ENCODE assay signal across 8 cellular contexts in genomic region chr20:63519765-63520593, GRCh38. TPM values are rescaled to one million over a fixed set of nuclear protein-coding genes. Genes with fewer than 3 reads are reported as not detected.
A peak's percentile ranks its signal among the peaks of the same experiment; 100 is the strongest.
DNase-seq lines count a peak whose midpoint lies in the region; ATAC-seq and TF ChIP-seq lines count a peak whose summit lies in the region.

No MANE protein-coding gene starts in this region.

- peak overlapping the region; percentile 69 for H3K4ac ChIP-seq in IMR-90 (ENCODE audit: low read depth, low read length)

- peak overlapping the region; percentile 30; the same call in 1 of the 2 replicates for H3K18ac ChIP-seq in IMR-90 (ENCODE audit: low read depth, low read length)

- DNase-seq in Daoy (ENCODE audit: low read depth) (peak; percentile 74), IMR-90 (peak; percentile 29), lung (ENCODE audit: low spot score) (peak; percentile 68), NCI-H187 treated with DMSO at 0.1 percent for 48 hours (lab: John Stamatoyannopoulos, UW) (no peak)
- peak; percentile 35 to 50 for DNase-seq in stimulated activated CD8-positive, alpha-beta memory T cell treated with anti-CD3 and anti-CD28 coated beads, Interleukin-15, amount 100 ng/mL, for 4 hours (ENCODE audit: low read depth in 2 of 2)

- in situ Hi-C loops in IMR-90 (cut with MboI; ENCODE audit: low sequenced_read_pairs): no loop called here

- peak overlapping the region; percentile 46 to 78; a peak in 3 of 4 replicates for H4K8ac ChIP-seq in IMR-90 (ENCODE audit: low read depth in 2 of 2, low read length in 2 of 2)

- peak overlapping the region; percentile 17 for H3K27ac Mint-ChIP-seq in dendritic cell treated with granulocyte-macrophage colony-stimulating factor and Interleukin-4, amounts not matched to agents 40 ng/mL and 50 ng/mL, for 4 days

- H3K27ac ChIP-seq in IMR-90 (ENCODE audit: insufficient read depth, low read length) (peak overlapping the region; percentile 57), lung (ENCODE audit: low read depth in 1 of 2, low read length in 1 of 2) (peak overlapping the region; percentile 75 to 95)

- H2BK15ac ChIP-seq in IMR-90 (ENCODE audit: low read depth, low read length): no peak overlapping the region

- peak overlapping the region; percentile 87 for H2AFZ ChIP-seq in IMR-90 (replicated peaks; ENCODE audit: low read length, poor library complexity)

- peak overlapping the region; percentile 16 for H3K14ac ChIP-seq in IMR-90 (replicated peaks; ENCODE audit: low read depth, low read length)

- TF ChIP-seq RAD21 in IMR-90 (IDR thresholded peaks at IDR 0.05; ENCODE audit: low read length): no peak; the same call in 1 of the 2 replicates

- H3K27me3 ChIP-seq in IMR-90 (ENCODE audit: control insufficient read depth, insufficient read depth, low read length): no peaks in the 10 kb centered on the region
- no peaks in the 10 kb centered on the region for H3K27me3 ChIP-seq in lung (ENCODE audit: control insufficient read depth, insufficient read depth)

- POLR2A ChIA-PET in IMR-90 (lab: Charles Lee; ENCODE audit: unreplicated experiment): interaction anchor here (0.6 to 1.1 kb wide), 6 partner anchors 23 to 233 kb away, joined by 3 to 7 read pairs (median 4); no protein-coding TSS in a partner anchor

- peak overlapping the region; percentile 32 for H4K5ac ChIP-seq in IMR-90 (ENCODE audit: low read depth, low read length)

- H3K4me1 ChIP-seq in IMR-90 (ENCODE audit: control insufficient read depth, insufficient read depth, low read length) (peaks cover 13% of the 10 kb centered on the region), lung (ENCODE audit: control insufficient read depth in 2 of 2, insufficient read depth in 2 of 2, low read length in 2 of 2) (peaks cover 0 to 24% of the 10 kb centered on the region in 2 donors)

- H2AK5ac ChIP-seq in IMR-90 (ENCODE audit: low read depth, low read length): peak overlapping the region; percentile 78; the same call in 1 of the 2 replicates

- H3K36me3 Mint-ChIP-seq in dendritic cell treated with granulocyte-macrophage colony-stimulating factor and Interleukin-4, amounts not matched to agents 40 ng/mL and 50 ng/mL, for 4 days (ENCODE audit: low read depth): peaks cover 33% of the 10 kb centered on the region

- H3K27me3 Mint-ChIP-seq in dendritic cell treated with granulocyte-macrophage colony-stimulating factor and Interleukin-4, amounts not matched to agents 40 ng/mL and 50 ng/mL, for 4 days: peaks cover 45% of the 10 kb centered on the region

- 1% methylated on average over 39 of the region's 73 CpGs; no CpG with 5 or more reads in 1 of the 2 experiments for WGBS in IMR-90 (ENCODE audit: extremely low coverage in 2 of 2, insufficient read length in 1 of 2), 2 experiments
- 1 to 2% methylated on average over 41 to 73 of the region's 73 CpGs for WGBS in lung, 2 donors

- H3K36me3 ChIP-seq in IMR-90 (ENCODE audit: control insufficient read depth, insufficient read depth, low read length) (peaks cover 23% of the 10 kb centered on the region), lung (ENCODE audit: control insufficient read depth in 2 of 2, insufficient read depth in 2 of 2, low read length in 2 of 2) (peaks cover 0 to 18% of the 10 kb centered on the region in 2 donors)

- H3K9me3 ChIP-seq in IMR-90 (ENCODE audit: control insufficient read depth, insufficient read depth, low read length) (no peaks in the 10 kb centered on the region), lung (ENCODE audit: control insufficient read depth in 2 of 2, insufficient read depth in 1 of 2, low read length in 1 of 2) (peaks cover 0 to 5% of the 10 kb centered on the region in 2 donors)

- ATAC-seq in GM21529 (IDR thresholded peaks at IDR 0.05; ENCODE audit: unreplicated experiment) (peak; percentile 41), IMR-90 (ENCODE audit: low read depth) (peak; percentile 56), lung (ENCODE audit: insufficient read depth, low FRiP score) (peak; percentile 45)
- peak; percentile 51 to 53 for ATAC-seq in activated CD4-positive, CD25-positive, alpha-beta regulatory T cell treated with anti-CD3 and anti-CD28 coated beads, Interleukin-2, amount 50 U/mL, for 24 hours

- H2AK9ac ChIP-seq in IMR-90 (replicated peaks; ENCODE audit: low read depth, low read length, poor library complexity): peak overlapping the region; percentile 96

- peak overlapping the region; percentile 57 for H2BK5ac ChIP-seq in IMR-90 (ENCODE audit: low read depth, low read length, poor library complexity, severe bottlenecking)

- peak overlapping the region; percentile 69 for H3K4me3 Mint-ChIP-seq in dendritic cell treated with granulocyte-macrophage colony-stimulating factor and Interleukin-4, amounts not matched to agents 40 ng/mL and 50 ng/mL, for 4 days

- peak overlapping the region; percentile 73; the same call in 1 of the 2 replicates for H3K23ac ChIP-seq in IMR-90 (ENCODE audit: low read depth, low read length)

- peaks cover 11% of the 10 kb centered on the region; the same call in 1 of the 2 replicates for H3K9me1 ChIP-seq in IMR-90 (ENCODE audit: insufficient read depth, low read length)

- intact Hi-C loops in IMR-90 (cut with micrococcal nuclease): no loop called here
- intact Hi-C loops in dendritic cell treated with granulocyte-macrophage colony-stimulating factor and Interleukin-4, amounts not matched to agents 40 ng/mL and 50 ng/mL, for 4 days (cut with micrococcal nuclease): loop anchor here (2.0 kb wide), 1 partner anchor 17 kb away; the partner anchor contains the start of gene PTK6

- peaks cover 32% of the 10 kb centered on the region for H3K4me1 Mint-ChIP-seq in dendritic cell treated with granulocyte-macrophage colony-stimulating factor and Interleukin-4, amounts not matched to agents 40 ng/mL and 50 ng/mL, for 4 days (ENCODE audit: low read depth)

- peak overlapping the region; percentile 63 for H2BK120ac ChIP-seq in IMR-90 (ENCODE audit: low read depth, low read length)

- H3K79me1 ChIP-seq in IMR-90 (ENCODE audit: low read depth in 1 of 2, low read length in 2 of 2): peaks cover 19 to 38% of the 10 kb centered on the region in 2 experiments

- H3K9me3 Mint-ChIP-seq in dendritic cell treated with granulocyte-macrophage colony-stimulating factor and Interleukin-4, amounts not matched to agents 40 ng/mL and 50 ng/mL, for 4 days: peaks cover 20% of the 10 kb centered on the region

- no TSS peak for BruUV-seq in IMR-90 (replicated peaks; lab: Mats Ljungman, UMichigan)

- H3K9ac ChIP-seq in IMR-90 (ENCODE audit: low read depth, low read length): peak overlapping the region; percentile 81

- peak; percentile 19; the same call in 1 of the 2 replicates for TF ChIP-seq CTCF in IMR-90 (conservative IDR thresholded peaks at IDR 0.05; ENCODE audit: low read depth, low read length)
- no peak for TF ChIP-seq CTCF in lung (IDR thresholded peaks at IDR 0.05; ENCODE audit: control extremely low read depth, extremely low read depth)

- H4K91ac ChIP-seq in IMR-90 (ENCODE audit: insufficient read depth, low read depth, low read length): peak overlapping the region; percentile 51

- dilution Hi-C loops in IMR-90 (cut with HindIII; ENCODE audit: low sequenced_read_pairs, unreplicated experiment): no loop called here

- no peak overlapping the region for H2BK20ac ChIP-seq in IMR-90 (ENCODE audit: low read depth, low read length)

- H3K4me3 ChIP-seq in IMR-90 (ENCODE audit: insufficient read depth, low read depth, low read length) (peak overlapping the region; percentile 97), lung (peak overlapping the region; percentile 75)

- TF ChIP-seq POLR2A in IMR-90 (IDR thresholded peaks at IDR 0.05; ENCODE audit: low read depth, low read length): no peak

- peak overlapping the region; percentile 23 for H3K56ac ChIP-seq in IMR-90 (ENCODE audit: extremely low read depth, insufficient read depth, low read length)

- peak overlapping the region; percentile 86 for H3K4me2 ChIP-seq in IMR-90 (ENCODE audit: low read depth, low read length)

- CTCF ChIA-PET in IMR-90 (lab: Yijun Ruan, JAX): interaction anchor here (1.6 kb wide), 1 partner anchor 24 kb away, joined by 4 read pairs; no protein-coding TSS in a partner anchor

- H4K20me1 ChIP-seq in IMR-90 (ENCODE audit: insufficient read depth, low read length): peaks cover 29% of the 10 kb centered on the region

TF ChIP-seq in IMR-90, 13 proteins besides CTCF, POLR2A, EP300 and RAD21 (continues in another document):
- no peak for TF ChIP-seq CEBPB (IDR thresholded peaks at IDR 0.05; ENCODE audit: low read depth, low read length)

RNA-seq across cellular contexts. Expression of gene PPDPF, which starts 0.6 kb away (rescaled TPM):
- total RNA-seq in Daoy (2014; rRNA removed; shearing (Covaris generic)): 30.6 and 39.0 TPM in 2 replicates
- total RNA-seq in IMR-90 (2012; rRNA removed) (12.9 and 17.2 TPM in 2 replicates), lung (100 to 1,000 TPM in 1 of 2 donors, 10 to 100 TPM in 1; 36.9 to 545 TPM)
- polyA plus RNA-seq in IMR-90 (2012; rRNA removed) (171 and 200 TPM in 2 replicates), lung (100 to 1,000 TPM; 409 to 540 TPM)
- 100 and 301 TPM in 2 replicates for polyA plus RNA-seq in IMR-90 (2012; cell fraction: cytosol; rRNA removed)
- polyA plus RNA-seq in IMR-90 (2012; cell fraction: nucleus; rRNA removed; ENCODE audit: low replicate concordance): 38.4 and 113 TPM in 2 replicates

RNA-seq across cellular contexts. Expression of gene PTK6, which starts 17.2 kb away (rescaled TPM):
- not detected in 2 replicates for total RNA-seq in Daoy (2014; rRNA removed; shearing (Covaris generic))
- not detected in 2 replicates for total RNA-seq in IMR-90 (2012; rRNA removed)
- polyA plus RNA-seq in IMR-90 (2012; rRNA removed): 0.07 TPM in 1 of 2 replicates, not detected in the other
- polyA plus RNA-seq in IMR-90 (2012; cell fraction: cytosol; rRNA removed): 0.03 and 0.04 TPM in 2 replicates
- polyA plus RNA-seq in IMR-90 (2012; cell fraction: nucleus; rRNA removed; ENCODE audit: low replicate concordance): 0.19 and 0.28 TPM in 2 replicates
- 1 to 10 TPM in 1 of 2 donors, under 1 TPM in 1; 0.34 to 5.1 TPM for total RNA-seq in lung
- 1 to 10 TPM; 3.1 to 4.3 TPM for polyA plus RNA-seq in lung

RNA-seq across cellular contexts. Expression of gene EEF1A2, which starts 21.1 kb away (rescaled TPM):
- total RNA-seq in Daoy (2014; rRNA removed; shearing (Covaris generic)): 3.9 and 6.4 TPM in 2 replicates
- total RNA-seq in IMR-90 (2012; rRNA removed): 1.3 and 2.2 TPM in 2 replicates
- polyA plus RNA-seq in IMR-90 (2012; rRNA removed): 3.2 and 4.6 TPM in 2 replicates
- polyA plus RNA-seq in IMR-90 (2012; cell fraction: cytosol; rRNA removed): 3.8 and 11.2 TPM in 2 replicates
- 4.7 and 11.2 TPM in 2 replicates for polyA plus RNA-seq in IMR-90 (2012; cell fraction: nucleus; rRNA removed; ENCODE audit: low replicate concordance)
- total RNA-seq in lung: 1 to 10 TPM; 1.3 to 1.9 TPM
- under 1 TPM; 0.47 to 0.73 TPM for polyA plus RNA-seq in lung

RNA-seq across cellular contexts. Expression of gene SRMS, which starts 27.6 kb away (rescaled TPM):
- not detected in 2 replicates for total RNA-seq in Daoy (2014; rRNA removed; shearing (Covaris generic))
- total RNA-seq in IMR-90 (2012; rRNA removed): not detected in 2 replicates
- polyA plus RNA-seq in IMR-90 (2012; rRNA removed): not detected in 2 replicates
- polyA plus RNA-seq in IMR-90 (2012; cell fraction: cytosol; rRNA removed): not detected in 2 replicates
- not detected in 2 replicates for polyA plus RNA-seq in IMR-90 (2012; cell fraction: nucleus; rRNA removed; ENCODE audit: low replicate concordance)
- not detected for total RNA-seq in lung
- polyA plus RNA-seq in lung: under 1 TPM in 1 of 2 donors, not detected in 1; 0.06 TPM

RNA-seq across cellular contexts. Expression of gene FNDC11, which starts 34.0 kb away (rescaled TPM):
- total RNA-seq in Daoy (2014; rRNA removed; shearing (Covaris generic)): not detected in 2 replicates
- total RNA-seq in IMR-90 (2012; rRNA removed) (0.28 and 0.36 TPM in 2 replicates), lung (1 to 10 TPM; 2.6 to 3.2 TPM)
- polyA plus RNA-seq in IMR-90 (2012; rRNA removed) (1.0 and 1.6 TPM in 2 replicates), lung (1 to 10 TPM; 1.0 to 2.0 TPM)
- polyA plus RNA-seq in IMR-90 (2012; cell fraction: cytosol; rRNA removed): 0.57 and 1.9 TPM in 2 replicates
- 3.1 and 7.9 TPM in 2 replicates for polyA plus RNA-seq in IMR-90 (2012; cell fraction: nucleus; rRNA removed; ENCODE audit: low replicate concordance)
